15 cellular contexts compared by ENCODE assay signal in the genomic region with DNA sequence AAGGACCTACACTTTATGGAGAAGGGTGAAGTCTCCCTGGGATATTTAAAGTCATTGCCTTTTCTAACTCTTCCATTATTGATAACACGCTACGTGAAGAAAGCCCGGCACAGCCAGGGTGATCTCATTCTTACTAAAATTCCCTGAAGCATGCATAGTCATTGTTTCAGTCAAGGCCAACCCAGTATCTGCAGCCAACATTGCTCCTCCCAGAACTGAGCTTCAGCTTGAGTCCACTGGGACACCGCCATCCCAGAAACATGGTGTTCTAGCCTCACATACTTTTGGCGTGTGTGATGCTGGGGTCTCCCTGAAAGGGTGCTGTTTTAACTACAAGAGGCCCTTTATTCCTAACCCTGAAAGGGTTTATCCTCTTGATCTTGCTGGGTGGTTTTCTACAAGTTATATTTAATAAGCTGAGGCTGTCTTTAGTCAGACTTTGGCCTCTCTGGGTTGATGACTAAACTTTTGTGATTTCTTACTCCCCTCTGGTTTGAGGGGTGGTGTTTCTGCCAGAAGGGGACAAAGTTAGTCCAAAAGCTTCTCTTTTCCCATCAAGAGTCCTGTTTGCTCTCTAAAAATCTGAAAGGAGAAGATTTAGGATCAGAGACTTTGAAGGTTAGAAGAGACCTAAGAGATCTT. TPM values are rescaled to one million over a fixed set of nuclear protein-coding genes. Genes with fewer than 3 reads are reported as not detected.
DNase-seq lines count a peak whose midpoint lies in the region; ATAC-seq and TF ChIP-seq lines count a peak whose summit lies in the region.
"Had no signal": no experiment of that assay in that cellular context is flagged by ENCODE, and none has a peak within 500 bp of the region (broad histone marks: within the 10 kb centered on the region; RNA-seq: fewer than 3 reads in every experiment).

No MANE protein-coding gene starts in this region.

- H3K9ac ChIP-seq in SK-N-SH: no peak overlapping the region

- 60% methylated on average over 5 of the region's 5 CpGs for WGBS in SK-N-SH (ENCODE audit: low lambda C conversion rate)
- 34 to 38% methylated on average over 5 of the region's 5 CpGs for WGBS in lower leg skin, 2 donors
- 28 to 33% methylated on average over 5 of the region's 5 CpGs for WGBS in tibial nerve, 2 donors

- H3K36me3 ChIP-seq in SK-N-SH (replicated peaks in 1 of 2; ENCODE audit: control insufficient read depth in 1 of 2, insufficient read depth in 2 of 2, low read length in 1 of 2): no peaks in the 10 kb centered on the region
- no peaks in the 10 kb centered on the region for H3K36me3 ChIP-seq in tibial nerve
- H3K36me3 ChIP-seq: upper lobe of right lung had no signal

- no peaks in the 10 kb centered on the region for H3K9me2 ChIP-seq in SK-N-SH

- H3K9me3 ChIP-seq in SK-N-SH: no peaks in the 10 kb centered on the region
- no peaks in the 10 kb centered on the region for H3K9me3 ChIP-seq in tibial nerve
- H3K9me3 ChIP-seq: upper lobe of right lung had no signal

- ATAC-seq in SK-N-SH treated with all-trans-retinoic acid at 6 μM for 48 hours: no peak
- no peak for ATAC-seq in activated T-helper 17 cell treated with anti-CD3 and anti-CD28 coated beads, Interleukin-2, amount 50 U/mL, for 72 hours (replicated peaks)
- ATAC-seq: upper lobe of right lung had no signal

- no peak overlapping the region for H3K4me3 Mint-ChIP-seq in activated T-helper 17 cell treated with anti-CD3 and anti-CD28 coated beads, Interleukin-2, amount 50 U/mL, for 72 hours
- no peak overlapping the region for H3K4me3 Mint-ChIP-seq in CD14-positive monocyte
- H3K4me3 Mint-ChIP-seq: H9 had no signal

- H3F3A ChIP-seq in SK-N-SH (replicated peaks; ENCODE audit: insufficient read depth): peaks cover 27% of the 10 kb centered on the region

- no peaks in the 10 kb centered on the region for H3K9me3 Mint-ChIP-seq in activated T-helper 17 cell treated with anti-CD3 and anti-CD28 coated beads, Interleukin-2, amount 50 U/mL, for 72 hours
- peaks cover 0 to 7% (median 5%) of the 10 kb centered on the region in 7 donors for H3K9me3 Mint-ChIP-seq in CD14-positive monocyte
- H3K9me3 Mint-ChIP-seq: H9 had no signal

- CTCF ChIA-PET in SK-N-SH (lab: Yijun Ruan, JAX): no interaction called here

- POLR2A ChIA-PET in SK-N-SH (lab: Yijun Ruan, JAX): no interaction called here

- no peaks in the 10 kb centered on the region for H3K4me1 Mint-ChIP-seq in activated T-helper 17 cell treated with anti-CD3 and anti-CD28 coated beads, Interleukin-2, amount 50 U/mL, for 72 hours
- no peaks in the 10 kb centered on the region for H3K4me1 Mint-ChIP-seq in CD14-positive monocyte
- H3K4me1 Mint-ChIP-seq: H9 had no signal

- no peak overlapping the region for H3K27ac Mint-ChIP-seq in activated T-helper 17 cell treated with anti-CD3 and anti-CD28 coated beads, Interleukin-2, amount 50 U/mL, for 72 hours
- H3K27ac Mint-ChIP-seq in CD14-positive monocyte: no peak overlapping the region
- H3K27ac Mint-ChIP-seq: H9 had no signal

- H2AFZ ChIP-seq in SK-N-SH (ENCODE audit: low read depth): peak overlapping the region; percentile 60; the same call in 1 of the 2 replicates

- no peaks in the 10 kb centered on the region for H3K79me2 ChIP-seq in SK-N-SH (ENCODE audit: insufficient read depth)

- H3K27me3 ChIP-seq in SK-N-SH (ENCODE audit: insufficient read depth) (no peaks in the 10 kb centered on the region), tibial nerve (no peaks in the 10 kb centered on the region)
- H3K27me3 ChIP-seq: upper lobe of right lung had no signal

- peak overlapping the region; percentile 32; the same call in 1 of the 2 replicates for H3K4me2 ChIP-seq in SK-N-SH

- H3K4me3 ChIP-seq in SK-N-SH (ENCODE audit: low read depth in 2 of 2, low read length in 1 of 2) (no peak overlapping the region), lower leg skin (ENCODE audit: low read depth, poor library complexity, severe bottlenecking) (no peak overlapping the region), tibial nerve (no peak overlapping the region)
- H3K4me3 ChIP-seq: upper lobe of right lung had no signal

- DNase-seq in SK-N-SH: no peak
- peak; percentile 43 for DNase-seq in dermis blood vessel endothelial cell
- DNase-seq in lower leg skin (ENCODE audit: low spot score in 2 of 2): peak; percentile 65 to 91
- peak; percentile 40 to 65 for DNase-seq in tibial nerve (ENCODE audit: low spot score in 2 of 2)
- DNase-seq in NCI-H1105 treated with DMSO at 0.1 percent for 48 hours (lab: John Stamatoyannopoulos, UW): no peak
- DNase-seq in CD14-positive monocyte (ENCODE audit: low spot score): no peak
- DNase-seq: activated effector memory CD4-positive, alpha-beta T cell treated with Interleukin-2 at 50 U/mL for 16 hours; DMS79; H9; islet precursor cell; occipital lobe; upper lobe of right lung had no signal

- H4K20me1 ChIP-seq in SK-N-SH (ENCODE audit: insufficient read depth): no peaks in the 10 kb centered on the region

- peaks cover 0 to 21% of the 10 kb centered on the region in 2 experiments; a peak in 1 of 4 replicates for H3K4me1 ChIP-seq in SK-N-SH (ENCODE audit: control insufficient read depth in 1 of 2, insufficient read depth in 2 of 2, low read depth in 1 of 2, low read length in 1 of 2)
- no peaks in the 10 kb centered on the region for H3K4me1 ChIP-seq in tibial nerve
- H3K4me1 ChIP-seq: upper lobe of right lung had no signal

- H3K27me3 Mint-ChIP-seq in activated T-helper 17 cell treated with anti-CD3 and anti-CD28 coated beads, Interleukin-2, amount 50 U/mL, for 72 hours: peaks cover 9% of the 10 kb centered on the region
- H3K27me3 Mint-ChIP-seq in CD14-positive monocyte (ENCODE audit: low read depth in 3 of 3): peaks cover 0 to 6% (median 4%) of the 10 kb centered on the region in 3 donors

- TF ChIP-seq CTCF in SK-N-SH (IDR thresholded peaks at IDR 0.05) (no peak), lower leg skin (IDR thresholded peaks at IDR 0.05) (no peak), tibial nerve (IDR thresholded peaks at IDR 0.05) (no peak), CD14-positive monocyte (IDR thresholded peaks at IDR 0.05) (no peak)

- intact Hi-C loops in lower leg skin (cut with DNase I; ENCODE audit: low total_unique reads) (no loop called here), CD14-positive monocyte (cut with micrococcal nuclease) (no loop called here)

- TF ChIP-seq POLR2A in lower leg skin (IDR thresholded peaks at IDR 0.05) (no peak), tibial nerve (IDR thresholded peaks at IDR 0.05) (no peak)

- TF ChIP-seq RAD21 in SK-N-SH (IDR thresholded peaks at IDR 0.05; ENCODE audit: low read length): no peak

- H3K36me3 Mint-ChIP-seq in activated T-helper 17 cell treated with anti-CD3 and anti-CD28 coated beads, Interleukin-2, amount 50 U/mL, for 72 hours (ENCODE audit: low read depth): no peaks in the 10 kb centered on the region
- H3K36me3 Mint-ChIP-seq in CD14-positive monocyte: no peaks in the 10 kb centered on the region

- TF ChIP-seq EP300 in SK-N-SH (IDR thresholded peaks at IDR 0.05; ENCODE audit: borderline replicate concordance in 1 of 2, low read depth in 1 of 2, low read length in 1 of 2) (no peak), tibial nerve (IDR thresholded peaks at IDR 0.05) (peak in 1 of 2 donors; percentile 65)

- peak overlapping the region in 1 of 2 experiments; percentile 70; a peak in 2 of 4 replicates for H3K27ac ChIP-seq in SK-N-SH (ENCODE audit: low read depth in 2 of 2, low read length in 1 of 2)
- H3K27ac ChIP-seq in tibial nerve: peak overlapping the region in 3 of 4 donors; percentile 32 to 77 (median 77)
- H3K27ac ChIP-seq: 22Rv1, upper lobe of right lung had no signal

TF ChIP-seq in SK-N-SH, 30 proteins besides CTCF, POLR2A, EP300 and RAD21:
- TF ChIP-seq USF1 (IDR thresholded peaks at IDR 0.05; ENCODE audit: borderline replicate concordance, low read depth) (no peak), TAF1 (IDR thresholded peaks at IDR 0.05; ENCODE audit: borderline replicate concordance, low read depth, low read length) (no peak)

TF ChIP-seq in SK-N-SH treated with all-trans-retinoic acid at 6 μM for 48 hours, 23 proteins besides CTCF, POLR2A, EP300 and RAD21:
- TF ChIP-seq, protein P1, sequence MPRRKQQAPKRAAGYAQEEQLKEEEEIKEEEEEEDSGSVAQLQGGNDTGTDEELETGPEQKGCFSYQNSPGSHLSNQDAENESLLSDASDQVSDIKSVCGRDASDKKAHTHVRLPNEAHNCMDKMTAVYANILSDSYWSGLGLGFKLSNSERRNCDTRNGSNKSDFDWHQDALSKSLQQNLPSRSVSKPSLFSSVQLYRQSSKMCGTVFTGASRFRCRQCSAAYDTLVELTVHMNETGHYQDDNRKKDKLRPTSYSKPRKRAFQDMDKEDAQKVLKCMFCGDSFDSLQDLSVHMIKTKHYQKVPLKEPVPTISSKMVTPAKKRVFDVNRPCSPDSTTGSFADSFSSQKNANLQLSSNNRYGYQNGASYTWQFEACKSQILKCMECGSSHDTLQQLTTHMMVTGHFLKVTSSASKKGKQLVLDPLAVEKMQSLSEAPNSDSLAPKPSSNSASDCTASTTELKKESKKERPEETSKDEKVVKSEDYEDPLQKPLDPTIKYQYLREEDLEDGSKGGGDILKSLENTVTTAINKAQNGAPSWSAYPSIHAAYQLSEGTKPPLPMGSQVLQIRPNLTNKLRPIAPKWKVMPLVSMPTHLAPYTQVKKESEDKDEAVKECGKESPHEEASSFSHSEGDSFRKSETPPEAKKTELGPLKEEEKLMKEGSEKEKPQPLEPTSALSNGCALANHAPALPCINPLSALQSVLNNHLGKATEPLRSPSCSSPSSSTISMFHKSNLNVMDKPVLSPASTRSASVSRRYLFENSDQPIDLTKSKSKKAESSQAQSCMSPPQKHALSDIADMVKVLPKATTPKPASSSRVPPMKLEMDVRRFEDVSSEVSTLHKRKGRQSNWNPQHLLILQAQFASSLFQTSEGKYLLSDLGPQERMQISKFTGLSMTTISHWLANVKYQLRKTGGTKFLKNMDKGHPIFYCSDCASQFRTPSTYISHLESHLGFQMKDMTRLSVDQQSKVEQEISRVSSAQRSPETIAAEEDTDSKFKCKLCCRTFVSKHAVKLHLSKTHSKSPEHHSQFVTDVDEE (CRISPR knock-in tag; IDR thresholded peaks at IDR 0.05): no peak
TF ChIP-seq in SK-N-SH treated with all-trans-retinoic acid at 6 μM for 48 hours: peak in this region for 0.

RNA-seq across cellular contexts. Expression of gene FBN1, which starts 26.0 kb away (rescaled TPM):
- polyA plus RNA-seq in SK-N-SH (2012; rRNA removed) (248 and 298 TPM in 2 replicates), CD14-positive monocyte (not detected)
- polyA plus RNA-seq in SK-N-SH (2012; cell fraction: cytosol; rRNA removed): 185 and 239 TPM in 2 replicates
- 255 and 545 TPM in 2 replicates for polyA plus RNA-seq in SK-N-SH (2012; cell fraction: nucleus; rRNA removed)
- total RNA-seq in dermis blood vessel endothelial cell (122 and 163 TPM in 2 replicates), lower leg skin (10 to 100 TPM; 15.0 to 59.3 (median 24.0) TPM), tibial nerve (100 to 1,000 TPM; 144 to 293 (median 234) TPM)
- total RNA-seq in activated T-helper 17 cell treated with anti-CD3 and anti-CD28 coated beads, Interleukin-2, amount 50 U/mL, for 72 hours: 1 to 10 TPM in 1 of 2 donors, under 1 TPM in 1; 0.91 to 1.6 TPM

Comparison
In these comparisons a context has a peak if more than half of its experiments do, and no peak if none do; other contexts are left out.
1. DNase-seq: peak in dermis blood vessel endothelial cell (single experiment), lower leg skin (2 of 2) and tibial nerve (2 of 2); none in SK-N-SH (single experiment), NCI-H1105 treated with DMSO at 0.1 percent for 48 hours (single experiment) and CD14-positive monocyte (single experiment).
2. RNA of gene FBN1, which starts 26.0 kb away (total RNA-seq): 144 to 293 TPM in tibial nerve, 122 to 163 TPM in dermis blood vessel endothelial cell and 15.0 to 59.3 TPM in lower leg skin; 0.91 to 1.6 TPM in activated T-helper 17 cell treated with anti-CD3 and anti-CD28 coated beads, Interleukin-2, amount 50 U/mL, for 72 hours; every median in the first group is over 4 times any median in the second.